ENCODE assay signal across 25 cellular contexts in genomic region chr9:6132650-6133049, GRCh38.
A peak's percentile ranks its signal among the peaks of the same experiment; 100 is the strongest.
DNase-seq lines count a peak whose midpoint lies in the region; ATAC-seq and TF ChIP-seq lines count a peak whose summit lies in the region.
"Had no signal": no experiment of that assay in that cellular context is flagged by ENCODE, and none has a peak within 500 bp of the region (broad histone marks: within the 10 kb centered on the region; RNA-seq: fewer than 3 reads in every experiment).

No MANE protein-coding gene starts in this region.

- TF ChIP-seq POLR2A in breast epithelium (IDR thresholded peaks at IDR 0.05) = no peak
- TF ChIP-seq POLR2A in right lobe of liver (IDR thresholded peaks at IDR 0.05) = no peak

- whole genome bisulfite sequencing in mammary epithelial cell (ENCODE audit: low coverage, missing lambda C conversion rate) = 90% methylated on average over 4 of the region's 4 CpGs
- 55% methylated on average over 4 of the region's 4 CpGs for WGBS in right lobe of liver (ENCODE audit: insufficient coverage, low coverage, low lambda C conversion rate, missing lambda C conversion rate)

- peaks cover 26% of the 10 kb centered on the region for H3K4me1 ChIP-seq in mammary epithelial cell (ENCODE audit: insufficient read depth, low read length)
- no peaks in the 10 kb centered on the region for H3K4me1 ChIP-seq in breast epithelium
- H3K4me1 ChIP-seq in right lobe of liver = no peaks in the 10 kb centered on the region
- H3K4me1 ChIP-seq: psoas muscle, tibial nerve had no signal

- ATAC-seq in HG03159 (IDR thresholded peaks at IDR 0.05; ENCODE audit: unreplicated experiment) (peak; percentile 60), right lobe of liver (no peak), GM18873 (IDR thresholded peaks at IDR 0.05; ENCODE audit: low FRiP score, unreplicated experiment) (no peak), HG03520 (IDR thresholded peaks at IDR 0.05; ENCODE audit: unreplicated experiment) (no peak)
- ATAC-seq: GM23338, HepG2, psoas muscle had no signal

- H4K20me1 ChIP-seq in mammary epithelial cell (ENCODE audit: insufficient read depth, low read length) = no peaks in the 10 kb centered on the region

- no peak overlapping the region for H3K4me2 ChIP-seq in mammary epithelial cell (ENCODE audit: insufficient read depth, low read depth, low read length)
- H3K4me2 ChIP-seq: GM23338 had no signal

- H3K9me3 ChIP-seq in mammary epithelial cell (replicated peaks; ENCODE audit: insufficient read depth, low read length) (no peaks in the 10 kb centered on the region), breast epithelium (no peaks in the 10 kb centered on the region), right lobe of liver (no peaks in the 10 kb centered on the region)
- H3K9me3 ChIP-seq: psoas muscle, tibial nerve had no signal

- H3K36me3 ChIP-seq in mammary epithelial cell (ENCODE audit: insufficient read depth, low read length) (no peaks in the 10 kb centered on the region), breast epithelium (no peaks in the 10 kb centered on the region), right lobe of liver (no peaks in the 10 kb centered on the region)
- H3K36me3 ChIP-seq: tibial nerve had no signal

- H2AFZ ChIP-seq in mammary epithelial cell (ENCODE audit: low read depth, low read length) = peak overlapping the region; percentile 14
- H2AFZ ChIP-seq: GM23338 had no signal

- H3K27me3 ChIP-seq in mammary epithelial cell (ENCODE audit: insufficient read depth, low read length) (no peaks in the 10 kb centered on the region), breast epithelium (no peaks in the 10 kb centered on the region), right lobe of liver (no peaks in the 10 kb centered on the region)
- H3K27me3 ChIP-seq: dorsolateral prefrontal cortex, tibial nerve had no signal

- CTCF ChIA-PET in mammary epithelial cell (lab: Charles Lee; ENCODE audit: low non-redundant PET) = no interaction called here

- DNase-seq in mammary epithelial cell (no peak), breast epithelium (ENCODE audit: low spot score in 2 of 2) (no peak), OCI-M1 (lab: John Stamatoyannopoulos, UW) (peak; percentile 97), right lobe of liver (no peak)
- DNase-seq in activated CD4-positive, alpha-beta T cell treated with anti-CD3 and anti-CD28 coated beads, Interleukin-2, amount 50 U/mL, for 1 hour = no peak
- DNase-seq: 8988T; activated CD4-positive, CD25-positive, alpha-beta regulatory T cell; activated gamma-delta T cell; dorsolateral prefrontal cortex; glutamatergic neuron; HFFc6; NCI-H1105 treated with DMSO at 0.1 percent for 48 hours; NCI-H2029 treated with DMSO at 0.1 percent for 48 hours; NCI-H345; NCI-H774; psoas muscle; Right ventricle myocardium superior; stimulated activated naive CD8-positive, alpha-beta T cell treated with anti-CD3 and anti-CD28 coated beads, Interleukin-15, amount 100 ng/mL, for 72 hours had no signal

- in situ Hi-C loops in mammary epithelial cell (cut with MboI; ENCODE audit: low sequenced_read_pairs in 2 of 2) = no loop called here

- H3K4me3 ChIP-seq in mammary epithelial cell (replicated peaks in 1 of 3; ENCODE audit: insufficient read depth in 1 of 3, low read depth in 2 of 3, low read length in 3 of 3) = no peak overlapping the region
- no peak overlapping the region for H3K4me3 ChIP-seq in breast epithelium
- no peak overlapping the region for H3K4me3 ChIP-seq in right lobe of liver
- H3K4me3 ChIP-seq: dorsolateral prefrontal cortex, GM23338, lung, psoas muscle, tibial nerve had no signal

- H3K79me2 ChIP-seq in mammary epithelial cell (ENCODE audit: insufficient read depth, low read length) = no peaks in the 10 kb centered on the region

- H3K27ac ChIP-seq in mammary epithelial cell (ENCODE audit: insufficient read depth, low read depth, low read length) (peak overlapping the region; percentile 38), breast epithelium (no peak overlapping the region), right lobe of liver (no peak overlapping the region)
- H3K27ac ChIP-seq: dorsolateral prefrontal cortex, psoas muscle, tibial nerve had no signal

- intact Hi-C loops in mammary epithelial cell (cut with micrococcal nuclease) (no loop called here), breast epithelium (cut with DNase I; ENCODE audit: low total_unique reads) (no loop called here), right lobe of liver (cut with DNase I) (no loop called here)

- no peak overlapping the region for H3K9ac ChIP-seq in mammary epithelial cell (ENCODE audit: insufficient read depth, low read length)

- TF ChIP-seq CTCF in mammary epithelial cell (conservative IDR thresholded peaks at IDR 0.05 in 1 of 2, IDR thresholded peaks at IDR 0.05 in 1 of 2; ENCODE audit: extremely low read depth in 1 of 2, insufficient read depth in 1 of 2, low read depth in 1 of 2, low read length in 2 of 2) = no peak
- no peak for TF ChIP-seq CTCF in breast epithelium (IDR thresholded peaks at IDR 0.05)
- no peak for TF ChIP-seq CTCF in right lobe of liver (IDR thresholded peaks at IDR 0.05)

- no TSS peak for BruUV-seq in mammary epithelial cell (replicated peaks; lab: Mats Ljungman, UMichigan)

- dilution Hi-C loops in mammary epithelial cell (cut with HindIII; ENCODE audit: low sequenced_read_pairs) = no loop called here
